Comparison of ENCODE assay signal across 1 cellular context in genomic region chr7:127365164-127365956, GRCh38.
TF ChIP-seq lines count a peak whose summit lies in the region.

No MANE protein-coding gene starts in this region.

TF ChIP-seq in K562, 482 proteins besides CTCF, POLR2A, EP300 and RAD21 (continues in another document):
- TF ChIP-seq USF1 (CRISPR knock-in tag; IDR thresholded peaks at IDR 0.05) (no peak), TBL1XR1 (IDR thresholded peaks at IDR 0.05; ENCODE audit: low read length in 2 of 2) (peak in 1 of 2 experiments; percentile 46; a peak in 1 of 4 replicates), RBM14 (IDR thresholded peaks at IDR 0.05; ENCODE audit: borderline replicate concordance, insufficient read depth, low read depth, low read length) (no peak), RBM17 (IDR thresholded peaks at IDR 0.05; ENCODE audit: borderline replicate concordance, low read depth, low read length) (no peak), FUS (optimal IDR thresholded peaks at IDR 0.05; ENCODE audit: low read depth, low read length) (no peak), ZNF707 (CRISPR knock-in tag; conservative IDR thresholded peaks at IDR 0.05) (no peak), KLF1 (tag; IDR thresholded peaks at IDR 0.05) (no peak), POLR3A (IDR thresholded peaks at IDR 0.05; ENCODE audit: borderline replicate concordance, extremely low read depth, insufficient read depth, insufficient read length) (peak; percentile 4), IRF9 (tag; IDR thresholded peaks at IDR 0.05) (no peak), CTBP1 (IDR thresholded peaks at IDR 0.05; ENCODE audit: borderline replicate concordance) (peak; percentile 88; the same call in 1 of the 2 replicates), CREM (IDR thresholded peaks at IDR 0.05; ENCODE audit: low read depth) (no peak), ZBTB49 (CRISPR knock-in tag; IDR thresholded peaks at IDR 0.05; ENCODE audit: borderline replicate concordance) (no peak), SREBF1 (IDR thresholded peaks at IDR 0.05; ENCODE audit: borderline replicate concordance, low read depth, low read length) (no peak), MED1 (CRISPR knock-in tag; IDR thresholded peaks at IDR 0.05; ENCODE audit: borderline replicate concordance) (no peak), ZBTB9 (CRISPR knock-in tag; IDR thresholded peaks at IDR 0.05) (0 out of 2 replicates have a peak, but pooled peaks have one; percentile 53), ZFPM2 (CRISPR knock-in tag; IDR thresholded peaks at IDR 0.05) (peak; percentile 76; the same call in 1 of the 2 replicates), BCOR (IDR thresholded peaks at IDR 0.05) (peak; percentile 50; the same call in 1 of the 2 replicates), CTCFL (IDR thresholded peaks at IDR 0.05; ENCODE audit: borderline replicate concordance, insufficient read depth, low read depth, low read length, poor library complexity, severe bottlenecking) (no peak), DACH1 (IDR thresholded peaks at IDR 0.05; ENCODE audit: partially characterized antibody) (peak; percentile 28), STAT5B (CRISPR knock-in tag; IDR thresholded peaks at IDR 0.05) (no peak), CHD1 (IDR thresholded peaks at IDR 0.05; ENCODE audit: low read length) (no peak), HDAC1 (IDR thresholded peaks at IDR 0.05) (peak in 1 of 2 experiments; percentile 30; a peak in 2 of 4 replicates), ZNF583 (CRISPR knock-in tag; IDR thresholded peaks at IDR 0.05) (0 out of 2 replicates have a peak, but pooled peaks have one; percentile 31), ZEB2 (IDR thresholded peaks at IDR 0.05) (peak; percentile 62), FOSL1 (tag; conservative IDR thresholded peaks at IDR 0.05) (peak; percentile 64), ZNF76 (CRISPR knock-in tag; IDR thresholded peaks at IDR 0.05; ENCODE audit: borderline replicate concordance) (no peak), ZHX1 (conservative IDR thresholded peaks at IDR 0.05; ENCODE audit: low read length) (no peak), BRF2 (IDR thresholded peaks at IDR 0.05; ENCODE audit: borderline replicate concordance, insufficient read depth, insufficient read length) (no peak), SRF (CRISPR knock-in tag; IDR thresholded peaks at IDR 0.05) (no peak), MLX (CRISPR knock-in tag; conservative IDR thresholded peaks at IDR 0.05) (no peak), HES1 (IDR thresholded peaks at IDR 0.05; ENCODE audit: low read depth) (peak; percentile 53; the same call in 1 of the 2 replicates), ZNF316 (IDR thresholded peaks at IDR 0.05) (peak; percentile 76), FOXA3 (CRISPR knock-in tag; conservative IDR thresholded peaks at IDR 0.05 in 1 of 2, IDR thresholded peaks at IDR 0.05 in 1 of 2) (peak in 1 of 2 experiments; percentile 64; a peak in 1 of 4 replicates), SMARCA4 (IDR thresholded peaks at IDR 0.05) (peak; percentile 81), VEZF1 (CRISPR knock-in tag; IDR thresholded peaks at IDR 0.05) (no peak; the same call in 1 of the 2 replicates), POLR2H (tag; IDR thresholded peaks at IDR 0.05; ENCODE audit: low read depth) (peak; percentile 51), MAFF (IDR thresholded peaks at IDR 0.05; ENCODE audit: low read length) (peak; percentile 4; the same call in 1 of the 2 replicates), ZBTB26 (CRISPR knock-in tag; IDR thresholded peaks at IDR 0.05) (no peak), ZBTB5 (IDR thresholded peaks at IDR 0.05) (no peak), DMBX1 (CRISPR knock-in tag; IDR thresholded peaks at IDR 0.05; ENCODE audit: borderline replicate concordance) (no peak), ZNF23 (CRISPR knock-in tag; IDR thresholded peaks at IDR 0.05) (no peak), DPF2 (IDR thresholded peaks at IDR 0.05) (peak; percentile 91), FOXM1 (IDR thresholded peaks at IDR 0.05; ENCODE audit: low read depth) (peak; percentile 25; the same call in 1 of the 2 replicates), FOXM1 (CRISPR knock-in tag; IDR thresholded peaks at IDR 0.05; ENCODE audit: low read depth) (no peak), CBFA2T3 (IDR thresholded peaks at IDR 0.05) (peak; percentile 75), KDM1A (IDR thresholded peaks at IDR 0.05) (peak in 1 of 2 experiments; percentile 44; a peak in 1 of 4 replicates), XRCC3 (IDR thresholded peaks at IDR 0.05) (no peak), RFX1 (IDR thresholded peaks at IDR 0.05) (peak; percentile 61), ATF7 (IDR thresholded peaks at IDR 0.05) (peak; percentile 32; the same call in 1 of the 2 replicates)
